ENCODE assay signal across 22 cellular contexts in the genomic region with DNA sequence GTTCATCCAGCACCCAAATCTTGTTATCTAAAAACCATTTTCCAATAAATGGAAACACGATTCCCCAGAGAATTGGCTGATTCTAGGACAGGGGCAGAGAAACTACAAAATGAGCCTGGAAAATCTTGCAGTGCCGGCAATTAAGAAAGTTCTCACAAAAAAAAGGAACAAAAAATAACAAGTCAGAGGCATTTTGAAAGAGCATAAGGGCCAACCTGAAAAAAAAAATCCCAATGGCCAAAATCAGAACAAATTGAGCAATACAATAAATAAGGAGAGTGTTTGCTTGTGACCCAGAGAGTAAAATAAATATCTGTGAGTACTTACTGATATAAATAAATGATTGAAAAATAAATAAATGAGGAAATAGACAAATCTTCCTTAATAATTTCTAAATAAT. TPM values are rescaled to one million over a fixed set of nuclear protein-coding genes. Genes with fewer than 3 reads are reported as not detected.
"Had no signal": no experiment of that assay in that cellular context is flagged by ENCODE, and none has a peak within 500 bp of the region (broad histone marks: within the 10 kb centered on the region; RNA-seq: fewer than 3 reads in every experiment).

No MANE protein-coding gene starts in this region.

- H3K4me3 ChIP-seq: coronary artery, left ventricle myocardium inferior, lung, neural progenitor cell, ovary, sigmoid colon, skin epidermis, testis, transverse colon had no signal

- H3K9me3 ChIP-seq: left ventricle myocardium inferior, ovary, sigmoid colon, testis, transverse colon had no signal

- H3K27me3 ChIP-seq: neural progenitor cell, ovary, sigmoid colon, testis, transverse colon had no signal

- ATAC-seq: natural killer cell treated with Interleukin-12 subunit alpha and Interleukin-12 subunit beta and Interleukin-15 and Interleukin-18, amount 100 ng/mL, for 72 hours; stimulated activated naive B cell treated with anti-CD40 and anti-IgM and Interleukin-4, amounts not matched to agents 10 μg/mL and 1 μg/mL and 100 μg/mL, for 72 hours; stimulated activated naive CD8-positive, alpha-beta T cell treated with anti-CD3 and anti-CD28 coated beads, Interleukin-15, amount 100 ng/mL, for 72 hours had no signal

- DNase-seq: effector CD4-positive, alpha-beta T cell; endodermal cell; erythroblast; glutamatergic neuron; immature natural killer cell; left ventricle myocardium inferior; mesenchymal stem cell; midbrain; nucleus accumbens; sigmoid colon; stimulated activated CD4-positive, alpha-beta T cell treated with anti-CD3 and anti-CD28 coated beads, Interleukin-2, amount 100 ng/mL, for 24 hours; stimulated activated CD4-positive, alpha-beta T cell treated with anti-CD3 and anti-CD28 coated beads, Interleukin-4, amount 100 ng/mL, for 4 hours; stimulated activated naive B cell treated with anti-CD40 and anti-IgM and Interleukin-4, amounts not matched to agents 10 μg/mL and 1 μg/mL and 100 μg/mL, for 72 hours; stimulated activated naive CD8-positive, alpha-beta T cell treated with anti-CD3 and anti-CD28 coated beads, Interleukin-15, amount 100 ng/mL, for 72 hours; testis; transverse colon had no signal

- H3K4me1 ChIP-seq: left ventricle myocardium inferior, neural progenitor cell, sigmoid colon, testis, transverse colon had no signal

- H3K27ac ChIP-seq: coronary artery, left ventricle myocardium inferior, neural progenitor cell, ovary, sigmoid colon, skin epidermis, testis, transverse colon had no signal

- H3K36me3 ChIP-seq: left ventricle myocardium inferior, neural progenitor cell, ovary, sigmoid colon, transverse colon had no signal

RNA-seq across cellular contexts. Expression of gene S1PR3, which starts 55.1 kb away (rescaled TPM):
- total RNA-seq: natural killer cell treated with Interleukin-12 subunit alpha and Interleukin-12 subunit beta and Interleukin-15 and Interleukin-18, amount 100 ng/mL, for 72 hours had no signal
